Comparison of ENCODE assay signal across 18 cellular contexts in genomic region chr2:24707141-24707540, GRCh38.
"Had no signal": no experiment of that assay in that cellular context is flagged by ENCODE, and none has a peak within 500 bp of the region (broad histone marks: within the 10 kb centered on the region; RNA-seq: fewer than 3 reads in every experiment).

No MANE protein-coding gene starts in this region.

- H3K4me1 Mint-ChIP-seq: memory B cell; mesothelial cell of epicardium; stimulated activated naive B cell treated with anti-CD40 and anti-IgM and Interleukin-4, amounts not matched to agents 10 μg/mL and 1 μg/mL and 100 μg/mL, for 72 hours; stimulated activated naive CD8-positive, alpha-beta T cell treated with anti-CD3 and anti-CD28 coated beads, Interleukin-15, amount 100 ng/mL, for 72 hours had no signal

- H3K4me3 Mint-ChIP-seq: memory B cell; mesothelial cell of epicardium; nephron progenitor cell; stimulated activated naive B cell treated with anti-CD40 and anti-IgM and Interleukin-4, amounts not matched to agents 10 μg/mL and 1 μg/mL and 100 μg/mL, for 72 hours; stimulated activated naive CD8-positive, alpha-beta T cell treated with anti-CD3 and anti-CD28 coated beads, Interleukin-15, amount 100 ng/mL, for 72 hours had no signal

- H3K9me3 ChIP-seq: heart right ventricle had no signal

- H3K79me2 ChIP-seq: parathyroid adenoma had no signal

- H2AFZ ChIP-seq: parathyroid adenoma had no signal

- H3K9me3 Mint-ChIP-seq: memory B cell; mesothelial cell of epicardium; nephron progenitor cell; stimulated activated naive B cell treated with anti-CD40 and anti-IgM and Interleukin-4, amounts not matched to agents 10 μg/mL and 1 μg/mL and 100 μg/mL, for 72 hours; stimulated activated naive CD8-positive, alpha-beta T cell treated with anti-CD3 and anti-CD28 coated beads, Interleukin-15, amount 100 ng/mL, for 72 hours had no signal

- H3K27ac Mint-ChIP-seq: memory B cell; mesothelial cell of epicardium; nephron progenitor cell; stimulated activated naive B cell treated with anti-CD40 and anti-IgM and Interleukin-4, amounts not matched to agents 10 μg/mL and 1 μg/mL and 100 μg/mL, for 72 hours; stimulated activated naive CD8-positive, alpha-beta T cell treated with anti-CD3 and anti-CD28 coated beads, Interleukin-15, amount 100 ng/mL, for 72 hours had no signal

- H3K27me3 ChIP-seq: dorsolateral prefrontal cortex, heart right ventricle had no signal

- H3K9ac ChIP-seq: parathyroid adenoma had no signal

- FAIRE-seq: frontal cortex, islet of Langerhans had no signal

- H3K27me3 Mint-ChIP-seq: memory B cell; stimulated activated naive B cell treated with anti-CD40 and anti-IgM and Interleukin-4, amounts not matched to agents 10 μg/mL and 1 μg/mL and 100 μg/mL, for 72 hours; stimulated activated naive CD8-positive, alpha-beta T cell treated with anti-CD3 and anti-CD28 coated beads, Interleukin-15, amount 100 ng/mL, for 72 hours had no signal

- DNase-seq: central memory CD4-positive, alpha-beta T cell; cortex of kidney; effector CD8-positive, alpha-beta T cell; heart right ventricle; nephron progenitor cell; right cardiac atrium; stimulated activated CD4-positive, alpha-beta T cell treated with anti-CD3 and anti-CD28 coated beads, Interleukin-4, amount 100 ng/mL, for 24 hours; stimulated activated naive B cell treated with anti-CD40 and anti-IgM and Interleukin-4, amounts not matched to agents 10 μg/mL and 1 μg/mL and 100 μg/mL, for 72 hours; stimulated activated naive CD8-positive, alpha-beta T cell treated with anti-CD3 and anti-CD28 coated beads, Interleukin-15, amount 100 ng/mL, for 72 hours; trophoblast cell had no signal

- ATAC-seq: esophagus mucosa; heart right ventricle; left lobe of liver; right cardiac atrium; stimulated activated naive B cell treated with anti-CD40 and anti-IgM and Interleukin-4, amounts not matched to agents 10 μg/mL and 1 μg/mL and 100 μg/mL, for 72 hours; stimulated activated naive CD8-positive, alpha-beta T cell treated with anti-CD3 and anti-CD28 coated beads, Interleukin-15, amount 100 ng/mL, for 72 hours had no signal

- H3K27ac ChIP-seq: heart right ventricle, parathyroid adenoma had no signal

- H3K4me3 ChIP-seq: dorsolateral prefrontal cortex, heart right ventricle had no signal
